Comparison of ENCODE assay signal across 8 cellular contexts in the genomic region with DNA sequence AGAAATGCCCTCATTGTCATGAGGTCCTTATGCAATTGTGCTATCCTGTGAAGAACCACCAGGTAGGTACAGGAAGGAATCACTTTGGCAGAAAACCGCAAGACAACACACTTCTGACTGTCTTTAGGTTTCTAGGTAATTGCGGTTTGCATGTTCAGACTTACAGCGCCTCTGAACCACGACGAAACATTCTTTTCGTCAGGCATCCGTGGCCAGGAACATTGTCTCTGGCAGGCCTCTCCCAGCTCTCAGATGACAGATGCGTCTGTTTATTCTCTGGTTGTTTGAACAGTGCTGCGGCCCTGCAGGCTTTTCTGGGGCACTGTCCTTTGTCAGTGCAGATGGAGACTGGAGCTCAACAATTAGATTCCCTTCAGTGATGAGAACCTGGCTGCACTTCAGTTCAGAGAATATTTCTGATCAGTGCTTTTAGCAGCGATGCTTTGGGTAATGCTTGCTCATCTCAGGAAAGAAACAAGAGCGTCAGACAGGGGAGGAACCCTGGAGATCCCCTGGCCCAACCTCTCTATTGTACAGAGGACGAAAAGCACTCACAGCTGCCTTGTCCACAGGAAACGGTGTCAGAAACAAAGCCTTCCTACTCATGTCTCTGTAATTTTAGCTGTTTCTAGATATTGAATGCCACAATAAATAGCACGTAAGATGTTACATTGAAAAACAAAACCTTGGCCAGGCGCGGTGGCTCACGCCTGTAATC.
DNase-seq lines count a peak whose midpoint lies in the region; ATAC-seq and TF ChIP-seq lines count a peak whose summit lies in the region.

No MANE protein-coding gene starts in this region.

- H3K4me3 ChIP-seq in gastroesophageal sphincter (peak overlapping the region in 1 of 2 donors; percentile 12), skeletal muscle cell (ENCODE audit: low read depth, low read length) (no peak overlapping the region)

- H3K4me3 Mint-ChIP-seq in activated T-helper 2 cell treated with anti-CD3 and anti-CD28 coated beads, Interferon-gamma antibody, Interleukin-2, Interleukin-4, amounts not matched to agents 10 μg/mL and 5 μg/mL and 100 μg/mL, durations not matched to agents 14 hours and 24 hours and 36 hours (ENCODE audit: low read depth) = no peak overlapping the region
- H3K4me3 Mint-ChIP-seq in activated T-cell treated with anti-CD3 and anti-CD28 coated beads, Interleukin-2, amount 50 U/mL, for 24 hours = no peak overlapping the region

- H3K27ac ChIP-seq in gastroesophageal sphincter = peak overlapping the region; percentile 66 to 80 (median 72)

- no peaks in the 10 kb centered on the region for H3K27me3 Mint-ChIP-seq in activated T-helper 2 cell treated with anti-CD3 and anti-CD28 coated beads, Interferon-gamma antibody, Interleukin-2, Interleukin-4, amounts not matched to agents 10 μg/mL and 5 μg/mL and 100 μg/mL, durations not matched to agents 14 hours and 24 hours and 36 hours (ENCODE audit: low read depth)
- peaks cover 4% of the 10 kb centered on the region for H3K27me3 Mint-ChIP-seq in activated T-cell treated with anti-CD3 and anti-CD28 coated beads, Interleukin-2, amount 50 U/mL, for 24 hours

- H3K27me3 ChIP-seq in gastroesophageal sphincter = no peaks in the 10 kb centered on the region

- H3K27ac Mint-ChIP-seq in activated T-helper 2 cell treated with anti-CD3 and anti-CD28 coated beads, Interferon-gamma antibody, Interleukin-2, Interleukin-4, amounts not matched to agents 10 μg/mL and 5 μg/mL and 100 μg/mL, durations not matched to agents 14 hours and 24 hours and 36 hours = no peak overlapping the region
- H3K27ac Mint-ChIP-seq in activated T-cell treated with anti-CD3 and anti-CD28 coated beads, Interleukin-2, amount 50 U/mL, for 24 hours = no peak overlapping the region

- H3K4me1 ChIP-seq in gastroesophageal sphincter = peaks cover 0 to 17% (median 0%) of the 10 kb centered on the region in 3 donors

- peak; percentile 79 for DNase-seq in NCI-H774 (lab: John Stamatoyannopoulos, UW)
- DNase-seq in skeletal muscle cell (ENCODE audit: low read depth) = peak; percentile 54
- DNase-seq in SKM-1 (lab: John Stamatoyannopoulos, UW; ENCODE audit: unreplicated experiment) = no peak
- no peak for DNase-seq in activated T-helper 2 cell treated with anti-CD3 and anti-CD28 coated beads, Interferon-gamma antibody, Interleukin-2, Interleukin-4, amounts not matched to agents 10 μg/mL and 5 μg/mL and 100 μg/mL, durations not matched to agents 14 hours and 24 hours and 36 hours (ENCODE audit: low spot score)
- DNase-seq in activated T-cell treated with anti-CD3 and anti-CD28 coated beads, Interleukin-2, amount 50 U/mL, for 24 hours = no peak

- peak in 1 of 4 experiments; percentile 7 for TF ChIP-seq CTCF in gastroesophageal sphincter (IDR thresholded peaks at IDR 0.05)

- no peaks in the 10 kb centered on the region for H3K9me3 ChIP-seq in gastroesophageal sphincter

- 26 to 70% methylated on average over 2 to 9 of the region's 17 CpGs for WGBS in gastroesophageal sphincter (ENCODE audit: low coverage in 1 of 2), 2 donors

- intact Hi-C loops in activated T-helper 2 cell treated with anti-CD3 and anti-CD28 coated beads, Interferon-gamma antibody, Interleukin-2, Interleukin-4, amounts not matched to agents 10 μg/mL and 5 μg/mL and 100 μg/mL, durations not matched to agents 14 hours and 24 hours and 36 hours (cut with micrococcal nuclease) = no loop called here

- H3K9me3 Mint-ChIP-seq in activated T-helper 2 cell treated with anti-CD3 and anti-CD28 coated beads, Interferon-gamma antibody, Interleukin-2, Interleukin-4, amounts not matched to agents 10 μg/mL and 5 μg/mL and 100 μg/mL, durations not matched to agents 14 hours and 24 hours and 36 hours = no peaks in the 10 kb centered on the region
- no peaks in the 10 kb centered on the region for H3K9me3 Mint-ChIP-seq in activated T-cell treated with anti-CD3 and anti-CD28 coated beads, Interleukin-2, amount 50 U/mL, for 24 hours

- no peaks in the 10 kb centered on the region for H3K4me1 Mint-ChIP-seq in activated T-helper 2 cell treated with anti-CD3 and anti-CD28 coated beads, Interferon-gamma antibody, Interleukin-2, Interleukin-4, amounts not matched to agents 10 μg/mL and 5 μg/mL and 100 μg/mL, durations not matched to agents 14 hours and 24 hours and 36 hours (ENCODE audit: low read depth)
- no peaks in the 10 kb centered on the region for H3K4me1 Mint-ChIP-seq in activated T-cell treated with anti-CD3 and anti-CD28 coated beads, Interleukin-2, amount 50 U/mL, for 24 hours (ENCODE audit: low read depth)

- no peak for TF ChIP-seq EP300 in gastroesophageal sphincter (IDR thresholded peaks at IDR 0.05)

- TF ChIP-seq POLR2A in gastroesophageal sphincter (IDR thresholded peaks at IDR 0.05) = no peak

- H3K36me3 ChIP-seq in gastroesophageal sphincter = no peaks in the 10 kb centered on the region

- no peaks in the 10 kb centered on the region for H3K36me3 Mint-ChIP-seq in activated T-helper 2 cell treated with anti-CD3 and anti-CD28 coated beads, Interferon-gamma antibody, Interleukin-2, Interleukin-4, amounts not matched to agents 10 μg/mL and 5 μg/mL and 100 μg/mL, durations not matched to agents 14 hours and 24 hours and 36 hours (ENCODE audit: low read depth)
- no peaks in the 10 kb centered on the region for H3K36me3 Mint-ChIP-seq in activated T-cell treated with anti-CD3 and anti-CD28 coated beads, Interleukin-2, amount 50 U/mL, for 24 hours (ENCODE audit: low read depth)

- ATAC-seq in HG02852 (IDR thresholded peaks at IDR 0.05; ENCODE audit: unreplicated experiment) = peak; percentile 79
- ATAC-seq in gastroesophageal sphincter = peak; percentile 84
- ATAC-seq in GM18502 (IDR thresholded peaks at IDR 0.05; ENCODE audit: poor library complexity, unreplicated experiment) = no peak

Comparison
In these comparisons a context has a peak if more than half of its experiments do, and no peak if none do; other contexts are left out.
1. DNase-seq: peak in NCI-H774 (single experiment) and skeletal muscle cell (single experiment); none in SKM-1 (single experiment), activated T-helper 2 cell treated with anti-CD3 and anti-CD28 coated beads, Interferon-gamma antibody, Interleukin-2, Interleukin-4, amounts not matched to agents 10 μg/mL and 5 μg/mL and 100 μg/mL, durations not matched to agents 14 hours and 24 hours and 36 hours (single experiment) and activated T-cell treated with anti-CD3 and anti-CD28 coated beads, Interleukin-2, amount 50 U/mL, for 24 hours (single experiment).